ENCODE assay signal across 10 cellular contexts in the genomic region with DNA sequence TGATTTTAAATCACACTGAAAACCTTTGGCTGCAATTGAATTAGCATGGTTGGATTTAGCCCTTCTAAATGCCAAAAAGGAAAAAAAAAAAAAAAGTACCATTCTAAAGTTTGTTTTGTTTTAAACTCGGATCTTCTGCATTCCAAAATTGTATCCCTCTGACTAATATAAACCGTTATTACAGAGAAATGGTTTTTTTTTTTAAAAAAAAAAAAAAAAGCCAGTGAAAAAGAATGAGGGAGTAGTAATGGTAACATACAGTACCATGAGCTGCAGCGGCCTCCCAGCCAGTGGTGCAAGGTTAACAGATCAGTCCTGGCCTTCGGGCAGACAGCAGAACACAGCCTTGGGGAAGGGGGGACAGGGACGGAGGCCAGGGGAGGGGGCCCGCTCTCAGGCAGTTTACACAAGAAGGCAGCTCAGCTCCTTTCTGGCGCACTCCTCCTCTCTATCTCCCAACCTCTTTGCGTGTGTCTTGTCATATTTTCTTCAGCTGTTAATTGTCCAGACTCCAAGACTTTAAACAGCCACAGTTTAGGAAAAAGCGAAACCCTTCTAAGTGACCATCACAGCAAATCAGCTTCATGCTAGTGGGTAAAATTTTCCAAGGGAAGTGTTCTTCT.
A peak's percentile ranks its signal among the peaks of the same experiment; 100 is the strongest.
DNase-seq lines count a peak whose midpoint lies in the region; TF ChIP-seq lines count a peak whose summit lies in the region.
"Had no signal": no experiment of that assay in that cellular context is flagged by ENCODE, and none has a peak within 500 bp of the region (broad histone marks: within the 10 kb centered on the region; RNA-seq: fewer than 3 reads in every experiment).

No MANE protein-coding gene starts in this region.

- no peaks in the 10 kb centered on the region for H3K4me1 Mint-ChIP-seq in activated CD4-positive, alpha-beta memory T cell treated with anti-CD3 and anti-CD28 coated beads for 36 hours (ENCODE audit: low read depth)
- H3K4me1 Mint-ChIP-seq in immature natural killer cell: peaks cover 16 to 17% of the 10 kb centered on the region in 2 donors
- H3K4me1 Mint-ChIP-seq: stimulated activated memory B cell treated with anti-CD40 and anti-IgM and Interleukin-4, amounts not matched to agents 10 μg/mL and 1 μg/mL and 100 μg/mL, for 72 hours had no signal

- H3K36me3 Mint-ChIP-seq in activated CD4-positive, alpha-beta memory T cell treated with anti-CD3 and anti-CD28 coated beads for 36 hours: no peaks in the 10 kb centered on the region
- peaks cover 0 to 5% (median 0%) of the 10 kb centered on the region in 3 donors for H3K36me3 Mint-ChIP-seq in immature natural killer cell
- H3K36me3 Mint-ChIP-seq: stimulated activated memory B cell treated with anti-CD40 and anti-IgM and Interleukin-4, amounts not matched to agents 10 μg/mL and 1 μg/mL and 100 μg/mL, for 72 hours had no signal

- POLR2A ChIA-PET in BJ (lab: Charles Lee): interaction anchor here (0.6 to 0.7 kb wide), 4 partner anchors 9 to 645 kb away, joined by 3 to 6 read pairs (median 4); no protein-coding TSS in a partner anchor
- POLR2A ChIA-PET in activated CD4-positive, alpha-beta memory T cell treated with anti-CD3 and anti-CD28 coated beads for 36 hours (lab: Charles Lee): no interaction called here

- H3K4me3 ChIP-seq in BJ (ENCODE audit: low read depth, low read length) (peak overlapping the region; percentile 34), WI38 (ENCODE audit: low read depth, low read length) (peak overlapping the region; percentile 54)

- intact Hi-C loops in activated CD4-positive, alpha-beta memory T cell treated with anti-CD3 and anti-CD28 coated beads for 36 hours (cut with micrococcal nuclease): no loop called here

- H3K9me3 Mint-ChIP-seq in activated CD4-positive, alpha-beta memory T cell treated with anti-CD3 and anti-CD28 coated beads for 36 hours: peaks cover 6% of the 10 kb centered on the region
- H3K9me3 Mint-ChIP-seq in immature natural killer cell: no peaks in the 10 kb centered on the region

- H3K27me3 Mint-ChIP-seq in activated CD4-positive, alpha-beta memory T cell treated with anti-CD3 and anti-CD28 coated beads for 36 hours: no peaks in the 10 kb centered on the region
- peaks cover 0 to 2% (median 0%) of the 10 kb centered on the region in 3 donors for H3K27me3 Mint-ChIP-seq in immature natural killer cell (ENCODE audit: low read depth in 3 of 3)
- H3K27me3 Mint-ChIP-seq: stimulated activated memory B cell treated with anti-CD40 and anti-IgM and Interleukin-4, amounts not matched to agents 10 μg/mL and 1 μg/mL and 100 μg/mL, for 72 hours had no signal

- H3K4me3 Mint-ChIP-seq in activated CD4-positive, alpha-beta memory T cell treated with anti-CD3 and anti-CD28 coated beads for 36 hours: no peak overlapping the region
- H3K4me3 Mint-ChIP-seq in immature natural killer cell: no peak overlapping the region
- H3K4me3 Mint-ChIP-seq: stimulated activated memory B cell treated with anti-CD40 and anti-IgM and Interleukin-4, amounts not matched to agents 10 μg/mL and 1 μg/mL and 100 μg/mL, for 72 hours had no signal

- no peak overlapping the region for H3K27ac Mint-ChIP-seq in activated CD4-positive, alpha-beta memory T cell treated with anti-CD3 and anti-CD28 coated beads for 36 hours
- H3K27ac Mint-ChIP-seq in immature natural killer cell: no peak overlapping the region
- H3K27ac Mint-ChIP-seq: stimulated activated memory B cell treated with anti-CD40 and anti-IgM and Interleukin-4, amounts not matched to agents 10 μg/mL and 1 μg/mL and 100 μg/mL, for 72 hours had no signal

- H3K27me3 ChIP-seq in BJ (ENCODE audit: control insufficient read depth, insufficient read depth, low read length): no peaks in the 10 kb centered on the region

- no peak for DNase-seq in BJ (ENCODE audit: low read depth)
- peak; percentile 20 for DNase-seq in globus pallidus (ENCODE audit: low spot score)
- DNase-seq in pons (ENCODE audit: low spot score): peak; percentile 9
- DNase-seq in activated CD4-positive, alpha-beta memory T cell treated with anti-CD3 and anti-CD28 coated beads for 36 hours: no peak
- no peak for DNase-seq in NK-92 (lab: John Stamatoyannopoulos, UW; ENCODE audit: unreplicated experiment)
- DNase-seq in activated gamma-delta T cell treated with Interleukin-2 at 50 U/mL for 16 hours: no peak
- DNase-seq in immature natural killer cell: no peak
- DNase-seq: NCI-H1417 had no signal

- CTCF ChIA-PET in BJ (lab: Yijun Ruan, JAX): interaction anchor here (0.6 to 1.2 kb wide), 2 partner anchors 762 to 831 kb away, joined by 3 read pairs; no protein-coding TSS in a partner anchor
- CTCF ChIA-PET in activated CD4-positive, alpha-beta memory T cell treated with anti-CD3 and anti-CD28 coated beads for 36 hours (lab: Charles Lee): no interaction called here

- TF ChIP-seq CTCF in BJ (IDR thresholded peaks at IDR 0.05; ENCODE audit: insufficient read depth, low read depth, low read length): no peak
- TF ChIP-seq CTCF in WI38 (IDR thresholded peaks at IDR 0.05; ENCODE audit: low read depth, low read length): no peak

- no peaks in the 10 kb centered on the region for H3K36me3 ChIP-seq in BJ (ENCODE audit: control insufficient read depth, insufficient read depth, low read length)

Comparison
In these comparisons a context has a peak if more than half of its experiments do, and no peak if none do; other contexts are left out.
1. DNase-seq: peak in globus pallidus (single experiment) and pons (single experiment); none in BJ (single experiment), activated CD4-positive, alpha-beta memory T cell treated with anti-CD3 and anti-CD28 coated beads for 36 hours (single experiment), NK-92 (single experiment), activated gamma-delta T cell treated with Interleukin-2 at 50 U/mL for 16 hours (single experiment) and immature natural killer cell (0 of 3).